40 cellular contexts compared by ENCODE assay signal in the genomic region with DNA sequence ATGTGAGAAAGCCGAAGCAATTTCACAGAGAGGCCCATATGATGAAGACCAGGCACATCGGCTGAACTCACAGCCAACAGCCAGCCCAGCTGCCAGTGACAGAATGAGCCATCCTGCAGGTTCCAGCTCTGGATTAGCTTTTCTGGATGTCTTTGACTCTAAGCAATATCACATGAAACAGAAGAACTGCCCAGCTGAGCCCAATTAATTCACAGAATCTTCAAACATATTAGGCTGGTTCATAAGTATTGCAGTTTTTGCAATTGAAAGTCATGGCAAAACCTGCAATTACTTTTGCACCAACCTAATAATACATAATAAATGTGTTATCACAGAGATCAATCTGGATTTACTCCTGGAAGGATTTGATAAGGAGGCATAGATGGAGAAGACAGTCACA.
"Had no signal": no experiment of that assay in that cellular context is flagged by ENCODE, and none has a peak within 500 bp of the region (broad histone marks: within the 10 kb centered on the region; RNA-seq: fewer than 3 reads in every experiment).

No MANE protein-coding gene starts in this region.

- H3K27me3 Mint-ChIP-seq: activated naive CD4-positive, alpha-beta T cell treated with anti-CD3 and anti-CD28 coated beads, Interleukin-2, amount 10 ng/mL, durations not matched to agents 7 days and 5 days; activated naive CD4-positive, alpha-beta T cell treated with anti-CD3 and anti-CD28 coated beads, Interleukin-2, amount 50 U/mL, for 24 hours; activated naive CD8-positive, alpha-beta T cell; activated naive CD8-positive, alpha-beta T cell treated with anti-CD3 and anti-CD28 coated beads for 36 hours; activated naive CD8-positive, alpha-beta T cell treated with anti-CD3 and anti-CD28 coated beads, Interleukin-2, amount 10 ng/mL, durations not matched to agents 7 days and 5 days; activated naive CD8-positive, alpha-beta T cell treated with anti-CD3 and anti-CD28 coated beads, Interleukin-2, amount 50 U/mL, for 24 hours; activated T-cell treated with anti-CD3 and anti-CD28 coated beads, Interleukin-2, amount 50 U/mL, for 24 hours; activated T-helper 17 cell treated with anti-CD3 and anti-CD28 coated beads, Interleukin-2, amount 50 U/mL, for 72 hours; central memory CD8-positive, alpha-beta T cell had no signal

- H3K27ac ChIP-seq: adrenal gland, ascending aorta, body of pancreas, brain microvascular endothelial cell, breast epithelium, cardiac muscle cell had no signal

- H3K4me1 Mint-ChIP-seq: activated naive CD4-positive, alpha-beta T cell treated with anti-CD3 and anti-CD28 coated beads, Interleukin-2, amount 10 ng/mL, durations not matched to agents 7 days and 5 days; activated naive CD4-positive, alpha-beta T cell treated with anti-CD3 and anti-CD28 coated beads, Interleukin-2, amount 50 U/mL, for 24 hours; activated naive CD8-positive, alpha-beta T cell treated with anti-CD3 and anti-CD28 coated beads for 36 hours; activated naive CD8-positive, alpha-beta T cell treated with anti-CD3 and anti-CD28 coated beads, Interleukin-2, amount 10 ng/mL, durations not matched to agents 7 days and 5 days; activated naive CD8-positive, alpha-beta T cell treated with anti-CD3 and anti-CD28 coated beads, Interleukin-2, amount 50 U/mL, for 24 hours; activated T-helper 17 cell treated with anti-CD3 and anti-CD28 coated beads, Interleukin-2, amount 50 U/mL, for 72 hours; brain; central memory CD8-positive, alpha-beta T cell had no signal

- H3K9me3 Mint-ChIP-seq: activated naive CD4-positive, alpha-beta T cell treated with anti-CD3 and anti-CD28 coated beads, Interleukin-2, amount 50 U/mL, for 24 hours had no signal

- H3K36me3 ChIP-seq: adrenal gland, ascending aorta, brain microvascular endothelial cell, breast epithelium, cardiac muscle cell had no signal

- ATAC-seq: activated naive CD4-positive, alpha-beta T cell treated with anti-CD3 and anti-CD28 coated beads, Interleukin-2, amount 50 U/mL, for 72 hours; activated naive CD8-positive, alpha-beta T cell treated with anti-CD3 and anti-CD28 coated beads, Interleukin-2, amount 50 U/mL, for 24 hours; activated T-cell treated with anti-CD3 and anti-CD28 coated beads, Interleukin-2, amount 50 U/mL, for 4 hours; activated T-cell treated with anti-CD3 and anti-CD28 coated beads, Interleukin-2, amount 50 U/mL, for 72 hours; activated T-helper 17 cell treated with anti-CD3 and anti-CD28 coated beads, Interleukin-2, amount 50 U/mL, for 72 hours; body of pancreas had no signal

- H3K27ac Mint-ChIP-seq: activated naive CD4-positive, alpha-beta T cell treated with anti-CD3 and anti-CD28 coated beads for 36 hours; activated naive CD4-positive, alpha-beta T cell treated with anti-CD3 and anti-CD28 coated beads, Interleukin-2, amount 10 ng/mL, durations not matched to agents 7 days and 5 days; activated naive CD4-positive, alpha-beta T cell treated with anti-CD3 and anti-CD28 coated beads, Interleukin-2, amount 50 U/mL, for 24 hours; activated naive CD4-positive, alpha-beta T cell treated with anti-CD3 and anti-CD28 coated beads, Interleukin-2, amount 50 U/mL, for 72 hours; activated naive CD8-positive, alpha-beta T cell; activated naive CD8-positive, alpha-beta T cell treated with anti-CD3 and anti-CD28 coated beads for 36 hours; activated naive CD8-positive, alpha-beta T cell treated with anti-CD3 and anti-CD28 coated beads, Interleukin-2, amount 10 ng/mL, durations not matched to agents 7 days and 5 days; activated naive CD8-positive, alpha-beta T cell treated with anti-CD3 and anti-CD28 coated beads, Interleukin-2, amount 50 U/mL, for 24 hours; activated T-cell treated with anti-CD3 and anti-CD28 coated beads, Interleukin-2, amount 50 U/mL, for 24 hours; activated T-cell treated with anti-CD3 and anti-CD28 coated beads, Interleukin-2, amount 50 U/mL, for 72 hours; activated T-helper 1 cell treated with anti-CD3 and anti-CD28 coated beads, Interleukin-12 subunit alpha, Interleukin-12 subunit beta, Interleukin-2, Interleukin-4 antibody, amounts not matched to agents 30 ng/mL and 10 ng/mL and 1 ng/mL, durations not matched to agents 14 hours and 24 hours and 36 hours; activated T-helper 17 cell treated with anti-CD3 and anti-CD28 coated beads, Interleukin-2, amount 50 U/mL, for 72 hours; activated T-helper 2 cell treated with anti-CD3 and anti-CD28 coated beads, Interferon-gamma antibody, Interleukin-2, Interleukin-4, amounts not matched to agents 10 μg/mL and 5 μg/mL and 100 μg/mL, durations not matched to agents 14 hours and 24 hours and 36 hours; brain had no signal

- H3K27me3 ChIP-seq: adrenal gland, ascending aorta, body of pancreas, brain microvascular endothelial cell, breast epithelium, cardiac muscle cell had no signal

- H3K9me3 ChIP-seq: adrenal gland, body of pancreas, breast epithelium had no signal

- H3K4me3 ChIP-seq: adrenal gland, ascending aorta, body of pancreas, breast epithelium, cardiac muscle cell had no signal

- H3K36me3 Mint-ChIP-seq: activated naive CD4-positive, alpha-beta T cell treated with anti-CD3 and anti-CD28 coated beads, Interleukin-2, amount 10 ng/mL, durations not matched to agents 7 days and 5 days; activated naive CD8-positive, alpha-beta T cell treated with anti-CD3 and anti-CD28 coated beads, Interleukin-2, amount 10 ng/mL, durations not matched to agents 7 days and 5 days; brain had no signal

- H3K4me1 ChIP-seq: adrenal gland, ascending aorta, body of pancreas, breast epithelium had no signal

- H3K4me3 Mint-ChIP-seq: activated naive CD4-positive, alpha-beta T cell treated with anti-CD3 and anti-CD28 coated beads for 36 hours; activated naive CD4-positive, alpha-beta T cell treated with anti-CD3 and anti-CD28 coated beads, Interleukin-2, amount 10 ng/mL, durations not matched to agents 7 days and 5 days; activated naive CD4-positive, alpha-beta T cell treated with anti-CD3 and anti-CD28 coated beads, Interleukin-2, amount 50 U/mL, for 24 hours; activated naive CD8-positive, alpha-beta T cell; activated naive CD8-positive, alpha-beta T cell treated with anti-CD3 and anti-CD28 coated beads for 36 hours; activated naive CD8-positive, alpha-beta T cell treated with anti-CD3 and anti-CD28 coated beads, Interleukin-2, amount 10 ng/mL, durations not matched to agents 7 days and 5 days; activated naive CD8-positive, alpha-beta T cell treated with anti-CD3 and anti-CD28 coated beads, Interleukin-2, amount 50 U/mL, for 24 hours; activated T-cell treated with anti-CD3 and anti-CD28 coated beads, Interleukin-2, amount 50 U/mL, for 24 hours; activated T-cell treated with anti-CD3 and anti-CD28 coated beads, Interleukin-2, amount 50 U/mL, for 4 hours; activated T-cell treated with anti-CD3 and anti-CD28 coated beads, Interleukin-2, amount 50 U/mL, for 72 hours; activated T-helper 1 cell treated with anti-CD3 and anti-CD28 coated beads, Interleukin-12 subunit alpha, Interleukin-12 subunit beta, Interleukin-2, Interleukin-4 antibody, amounts not matched to agents 30 ng/mL and 10 ng/mL and 1 ng/mL, durations not matched to agents 14 hours and 24 hours and 36 hours; activated T-helper 17 cell treated with anti-CD3 and anti-CD28 coated beads, Interleukin-2, amount 50 U/mL, for 72 hours; brain; central memory CD8-positive, alpha-beta T cell had no signal

- FAIRE-seq: astrocyte, bronchial epithelial cell had no signal

- DNase-seq: activated effector memory CD4-positive, alpha-beta T cell treated with anti-CD3 and anti-CD28 coated beads, Interleukin-2, amount 50 U/mL, for 16 hours; activated effector memory CD4-positive, alpha-beta T cell treated with Interleukin-2 at 50 U/mL for 16 hours; activated gamma-delta T cell; activated gamma-delta T cell treated with Interleukin-2 at 50 U/mL for 16 hours; activated naive CD4-positive, alpha-beta T cell; activated naive CD4-positive, alpha-beta T cell treated with anti-CD3 and anti-CD28 coated beads for 36 hours; activated naive CD4-positive, alpha-beta T cell treated with anti-CD3 and anti-CD28 coated beads, Interleukin-2, amount 10 ng/mL, durations not matched to agents 7 days and 5 days; activated naive CD4-positive, alpha-beta T cell treated with anti-CD3 and anti-CD28 coated beads, Interleukin-2, amount 50 U/mL, for 16 hours; activated naive CD4-positive, alpha-beta T cell treated with Interleukin-2 at 50 U/mL for 16 hours; activated naive CD8-positive, alpha-beta T cell treated with anti-CD3 and anti-CD28 coated beads for 36 hours; activated naive CD8-positive, alpha-beta T cell treated with anti-CD3 and anti-CD28 coated beads, Interleukin-2, amount 10 ng/mL, durations not matched to agents 7 days and 5 days; activated naive CD8-positive, alpha-beta T cell treated with anti-CD3 and anti-CD28 coated beads, Interleukin-2, amount 50 U/mL, for 24 hours; activated T-cell treated with anti-CD3 and anti-CD28 coated beads, Interleukin-2, amount 50 U/mL, for 1 hour; activated T-cell treated with anti-CD3 and anti-CD28 coated beads, Interleukin-2, amount 50 U/mL, for 24 hours; activated T-cell treated with anti-CD3 and anti-CD28 coated beads, Interleukin-2, amount 50 U/mL, for 4 hours; activated T-cell treated with anti-CD3 and anti-CD28 coated beads, Interleukin-2, amount 50 U/mL, for 48 hours; activated T-cell treated with anti-CD3 and anti-CD28 coated beads, Interleukin-2, amount 50 U/mL, for 72 hours; adrenal gland; amniotic stem cell; amygdala; anterior cingulate cortex; aorta; body of pancreas; brain microvascular endothelial cell; caudate nucleus; central memory CD4-positive, alpha-beta T cell; cerebellar nuclear complex had no signal
